8 cellular contexts compared by ENCODE assay signal in genomic region chr1:211133841-211134669, GRCh38. TPM values are rescaled to one million over a fixed set of nuclear protein-coding genes. Genes with fewer than 3 reads are reported as not detected.
DNase-seq lines count a peak whose midpoint lies in the region; ATAC-seq and TF ChIP-seq lines count a peak whose summit lies in the region.

Gene KCNH1, minus strand, starts transcription at chr1:211134148. Its CDS starts 203 bp downstream, at chr1:211133945.

- intact Hi-C loops in Panc1 (cut with micrococcal nuclease; ENCODE audit: unreplicated experiment): loop anchor here (1.0 to 10.0 kb wide), 3 partner anchors 429 to 727 kb away; no protein-coding TSS in a partner anchor
- intact Hi-C loops in activated T-helper 2 cell treated with anti-CD3 and anti-CD28 coated beads, Interferon-gamma antibody, Interleukin-2, Interleukin-4, amounts not matched to agents 10 μg/mL and 5 μg/mL and 100 μg/mL, durations not matched to agents 14 hours and 24 hours and 36 hours (cut with micrococcal nuclease): loop anchor here (1.0 to 2.0 kb wide), 2 partner anchors 685 to 727 kb away; no protein-coding TSS in a partner anchor

- H3K27ac ChIP-seq in Panc1 (ENCODE audit: low read length) (no peak within 1 kb of the TSS), neural progenitor cell (no peak within 1 kb of the TSS)

- H3K4me3 Mint-ChIP-seq in IgD-negative memory B cell (peak within 1 kb of the TSS in 3 of 4 donors; percentile 46 to 81 (median 70)), neural progenitor cell (peak within 1 kb of the TSS; percentile 88)
- H3K4me3 Mint-ChIP-seq in activated T-helper 2 cell treated with anti-CD3 and anti-CD28 coated beads, Interferon-gamma antibody, Interleukin-2, Interleukin-4, amounts not matched to agents 10 μg/mL and 5 μg/mL and 100 μg/mL, durations not matched to agents 14 hours and 24 hours and 36 hours (ENCODE audit: low read depth): peak within 1 kb of the TSS; percentile 35
- peak within 1 kb of the TSS; percentile 68 to 79 for H3K4me3 Mint-ChIP-seq in stimulated activated naive CD8-positive, alpha-beta T cell treated with anti-CD3 and anti-CD28 coated beads, Interleukin-15, amount 100 ng/mL, for 72 hours

- H4K20me1 ChIP-seq in neural progenitor cell (ENCODE audit: low read depth): no peaks in the 10 kb centered on the region

- H3K27me3 ChIP-seq in Panc1 (ENCODE audit: control insufficient read depth, insufficient read depth, low read length): peaks cover 31% of the 10 kb centered on the region
- H3K27me3 ChIP-seq in neural progenitor cell: peaks cover 48% of the 10 kb centered on the region

- H3K9ac ChIP-seq in neural progenitor cell: no peak within 1 kb of the TSS

- H3K36me3 ChIP-seq in Panc1 (ENCODE audit: control insufficient read depth, insufficient read depth, low read length) (no peaks in the 10 kb centered on the region), neural progenitor cell (no peaks in the 10 kb centered on the region)

- peak; percentile 90 for ATAC-seq in GM21619 (IDR thresholded peaks at IDR 0.05; ENCODE audit: unreplicated experiment)
- peak; percentile 95 for ATAC-seq in Panc1
- peak; percentile 95 for ATAC-seq in stimulated activated naive CD8-positive, alpha-beta T cell treated with anti-CD3 and anti-CD28 coated beads, Interleukin-15, amount 100 ng/mL, for 72 hours

- in situ Hi-C loops in Panc1 (cut with HindIII; ENCODE audit: low pct_unique_long_range_greater_than_20kb, low sequenced_read_pairs): no loop called here

- H3K4me1 Mint-ChIP-seq in IgD-negative memory B cell: peaks cover 8 to 11% (median 9%) of the 10 kb centered on the region in 3 donors
- H3K4me1 Mint-ChIP-seq in activated T-helper 2 cell treated with anti-CD3 and anti-CD28 coated beads, Interferon-gamma antibody, Interleukin-2, Interleukin-4, amounts not matched to agents 10 μg/mL and 5 μg/mL and 100 μg/mL, durations not matched to agents 14 hours and 24 hours and 36 hours (ENCODE audit: low read depth): peaks cover 5% of the 10 kb centered on the region
- peaks cover 13% of the 10 kb centered on the region for H3K4me1 Mint-ChIP-seq in neural progenitor cell
- H3K4me1 Mint-ChIP-seq in stimulated activated naive CD8-positive, alpha-beta T cell treated with anti-CD3 and anti-CD28 coated beads, Interleukin-15, amount 100 ng/mL, for 72 hours: peaks cover 9% of the 10 kb centered on the region

- TF ChIP-seq CTCF in Panc1 (IDR thresholded peaks at IDR 0.05) (peak; percentile 98), fibroblast of pulmonary artery (IDR thresholded peaks at IDR 0.05; ENCODE audit: low read length, missing control alignments) (peak; percentile 52), neural progenitor cell (IDR thresholded peaks at IDR 0.05) (peak; percentile 99)

- H3K79me2 ChIP-seq in neural progenitor cell (ENCODE audit: low read depth): no peaks in the 10 kb centered on the region

- H3K9me3 Mint-ChIP-seq in IgD-negative memory B cell (peaks cover 0 to 2% (median 0%) of the 10 kb centered on the region in 3 donors), neural progenitor cell (no peaks in the 10 kb centered on the region)
- no peaks in the 10 kb centered on the region for H3K9me3 Mint-ChIP-seq in activated T-helper 2 cell treated with anti-CD3 and anti-CD28 coated beads, Interferon-gamma antibody, Interleukin-2, Interleukin-4, amounts not matched to agents 10 μg/mL and 5 μg/mL and 100 μg/mL, durations not matched to agents 14 hours and 24 hours and 36 hours
- no peaks in the 10 kb centered on the region for H3K9me3 Mint-ChIP-seq in stimulated activated naive CD8-positive, alpha-beta T cell treated with anti-CD3 and anti-CD28 coated beads, Interleukin-15, amount 100 ng/mL, for 72 hours

- H3K9me3 ChIP-seq in Panc1 (ENCODE audit: control insufficient read depth, insufficient read depth, low read depth, low read length): no peaks in the 10 kb centered on the region
- no peaks in the 10 kb centered on the region for H3K9me3 ChIP-seq in neural progenitor cell (ENCODE audit: low read depth)

- H3F3A ChIP-seq in neural progenitor cell (ENCODE audit: low read depth): no peaks in the 10 kb centered on the region

- H3K4me3 ChIP-seq in Panc1 (ENCODE audit: low read depth in 2 of 2, low read length in 2 of 2): peak within 1 kb of the TSS; percentile 39 to 49
- peak within 1 kb of the TSS; percentile 45 for H3K4me3 ChIP-seq in fibroblast of pulmonary artery (replicated peaks; ENCODE audit: low read depth, low read length)
- H3K4me3 ChIP-seq in neural progenitor cell: peak within 1 kb of the TSS; percentile 63

- no TSS peak for BruUV-seq in Panc1 (replicated peaks; lab: Mats Ljungman, UMichigan)

- H3K36me3 Mint-ChIP-seq in IgD-negative memory B cell: peaks cover 2% of the 10 kb centered on the region
- no peaks in the 10 kb centered on the region for H3K36me3 Mint-ChIP-seq in activated T-helper 2 cell treated with anti-CD3 and anti-CD28 coated beads, Interferon-gamma antibody, Interleukin-2, Interleukin-4, amounts not matched to agents 10 μg/mL and 5 μg/mL and 100 μg/mL, durations not matched to agents 14 hours and 24 hours and 36 hours (ENCODE audit: low read depth)
- H3K36me3 Mint-ChIP-seq in neural progenitor cell: no peaks in the 10 kb centered on the region

- H3K4me1 ChIP-seq in Panc1 (ENCODE audit: control insufficient read depth, insufficient read depth, low read length) (peaks cover 4% of the 10 kb centered on the region; the same call in 1 of the 2 replicates), neural progenitor cell (peaks cover 3% of the 10 kb centered on the region)

- H3K27me3 Mint-ChIP-seq in IgD-negative memory B cell (peaks cover 35% of the 10 kb centered on the region), neural progenitor cell (ENCODE audit: insufficient read depth, low read depth) (peaks cover 14% of the 10 kb centered on the region)
- H3K27me3 Mint-ChIP-seq in activated T-helper 2 cell treated with anti-CD3 and anti-CD28 coated beads, Interferon-gamma antibody, Interleukin-2, Interleukin-4, amounts not matched to agents 10 μg/mL and 5 μg/mL and 100 μg/mL, durations not matched to agents 14 hours and 24 hours and 36 hours (ENCODE audit: low read depth): peaks cover 79% of the 10 kb centered on the region
- peaks cover 66% of the 10 kb centered on the region for H3K27me3 Mint-ChIP-seq in stimulated activated naive CD8-positive, alpha-beta T cell treated with anti-CD3 and anti-CD28 coated beads, Interleukin-15, amount 100 ng/mL, for 72 hours

- peak within 1 kb of the TSS; percentile 83 for H2AFZ ChIP-seq in neural progenitor cell (replicated peaks)

- DNase-seq in DMS53 (lab: John Stamatoyannopoulos, UW) (peak; percentile 96), Panc1 (ENCODE audit: low read depth, low spot score) (no peak), fibroblast of pulmonary artery (ENCODE audit: low read depth) (peak; percentile 64), neural progenitor cell (ENCODE audit: low spot score) (peak; percentile 96)
- peak; percentile 65 for DNase-seq in activated T-helper 2 cell treated with anti-CD3 and anti-CD28 coated beads, Interferon-gamma antibody, Interleukin-2, Interleukin-4, amounts not matched to agents 10 μg/mL and 5 μg/mL and 100 μg/mL, durations not matched to agents 14 hours and 24 hours and 36 hours (ENCODE audit: low spot score)
- DNase-seq in stimulated activated naive CD8-positive, alpha-beta T cell treated with anti-CD3 and anti-CD28 coated beads, Interleukin-15, amount 100 ng/mL, for 72 hours: peak; percentile 89 to 93

- POLR2A ChIA-PET in Panc1 (lab: Charles Lee): interaction anchor here (0.6 kb wide), 1 partner anchor 1884 kb away, joined by 3 read pairs; no protein-coding TSS in a partner anchor

- no peak within 1 kb of the TSS for H3K27ac Mint-ChIP-seq in IgD-negative memory B cell
- no peak within 1 kb of the TSS for H3K27ac Mint-ChIP-seq in activated T-helper 2 cell treated with anti-CD3 and anti-CD28 coated beads, Interferon-gamma antibody, Interleukin-2, Interleukin-4, amounts not matched to agents 10 μg/mL and 5 μg/mL and 100 μg/mL, durations not matched to agents 14 hours and 24 hours and 36 hours
- H3K27ac Mint-ChIP-seq in neural progenitor cell: no peak within 1 kb of the TSS
- peak within 1 kb of the TSS; percentile 38 to 84 for H3K27ac Mint-ChIP-seq in stimulated activated naive CD8-positive, alpha-beta T cell treated with anti-CD3 and anti-CD28 coated beads, Interleukin-15, amount 100 ng/mL, for 72 hours

- CTCF ChIA-PET in Panc1 (lab: Charles Lee): interaction anchor here (0.5 to 1.5 kb wide), 7 partner anchors 29 to 1273 kb away, joined by 3 to 8 read pairs (median 3); no protein-coding TSS in a partner anchor

- H3K4me2 ChIP-seq in neural progenitor cell: peak within 1 kb of the TSS; percentile 95

RNA-seq across cellular contexts. Expression of gene KCNH1, which starts in this region (rescaled TPM):
- polyA plus RNA-seq in IgD-negative memory B cell: 0.14 TPM
- total RNA-seq in Panc1 (2021; ENCODE audit: unreplicated experiment) (not detected), neural progenitor cell (ENCODE audit: low replicate concordance) (0.99 and 1.6 TPM in 2 replicates)
- not detected for polyA plus RNA-seq in Panc1 (2012; ENCODE audit: insufficient read length)
- not detected in 2 replicates for total RNA-seq in activated T-helper 2 cell treated with anti-CD3 and anti-CD28 coated beads, Interferon-gamma antibody, Interleukin-2, Interleukin-4, amounts not matched to agents 10 μg/mL and 5 μg/mL and 100 μg/mL, durations not matched to agents 14 hours and 24 hours and 36 hours

Comparison
In these comparisons a context has a peak if more than half of its experiments do, and no peak if none do; other contexts are left out.
1. Peak in ATAC-seq and H3K4me3 ChIP-seq in Panc1; RNA of the gene not detected or under 1 TPM.
2. Peak in DNase-seq in activated T-helper 2 cell treated with anti-CD3 and anti-CD28 coated beads, Interferon-gamma antibody, Interleukin-2, Interleukin-4, amounts not matched to agents 10 μg/mL and 5 μg/mL and 100 μg/mL, durations not matched to agents 14 hours and 24 hours and 36 hours; RNA of the gene not detected or under 1 TPM.
3. H3K27ac Mint-ChIP-seq: peak in stimulated activated naive CD8-positive, alpha-beta T cell treated with anti-CD3 and anti-CD28 coated beads, Interleukin-15, amount 100 ng/mL, for 72 hours (2 of 2); none in IgD-negative memory B cell (0 of 3), activated T-helper 2 cell treated with anti-CD3 and anti-CD28 coated beads, Interferon-gamma antibody, Interleukin-2, Interleukin-4, amounts not matched to agents 10 μg/mL and 5 μg/mL and 100 μg/mL, durations not matched to agents 14 hours and 24 hours and 36 hours (single experiment) and neural progenitor cell (single experiment).
4. H3K4me3 Mint-ChIP-seq: peak in every context shown above with its lines; median percentile 88 in neural progenitor cell; 74 in stimulated activated naive CD8-positive, alpha-beta T cell treated with anti-CD3 and anti-CD28 coated beads, Interleukin-15, amount 100 ng/mL, for 72 hours; 70 in IgD-negative memory B cell; 35 in activated T-helper 2 cell treated with anti-CD3 and anti-CD28 coated beads, Interferon-gamma antibody, Interleukin-2, Interleukin-4, amounts not matched to agents 10 μg/mL and 5 μg/mL and 100 μg/mL, durations not matched to agents 14 hours and 24 hours and 36 hours.
5. Peak in every context shown above with its lines, with median percentiles within 50 percentile points of each other: ATAC-seq, H3K4me3 ChIP-seq and CTCF ChIP-seq.